Comparison of ENCODE assay signal across 14 cellular contexts in the genomic region with DNA sequence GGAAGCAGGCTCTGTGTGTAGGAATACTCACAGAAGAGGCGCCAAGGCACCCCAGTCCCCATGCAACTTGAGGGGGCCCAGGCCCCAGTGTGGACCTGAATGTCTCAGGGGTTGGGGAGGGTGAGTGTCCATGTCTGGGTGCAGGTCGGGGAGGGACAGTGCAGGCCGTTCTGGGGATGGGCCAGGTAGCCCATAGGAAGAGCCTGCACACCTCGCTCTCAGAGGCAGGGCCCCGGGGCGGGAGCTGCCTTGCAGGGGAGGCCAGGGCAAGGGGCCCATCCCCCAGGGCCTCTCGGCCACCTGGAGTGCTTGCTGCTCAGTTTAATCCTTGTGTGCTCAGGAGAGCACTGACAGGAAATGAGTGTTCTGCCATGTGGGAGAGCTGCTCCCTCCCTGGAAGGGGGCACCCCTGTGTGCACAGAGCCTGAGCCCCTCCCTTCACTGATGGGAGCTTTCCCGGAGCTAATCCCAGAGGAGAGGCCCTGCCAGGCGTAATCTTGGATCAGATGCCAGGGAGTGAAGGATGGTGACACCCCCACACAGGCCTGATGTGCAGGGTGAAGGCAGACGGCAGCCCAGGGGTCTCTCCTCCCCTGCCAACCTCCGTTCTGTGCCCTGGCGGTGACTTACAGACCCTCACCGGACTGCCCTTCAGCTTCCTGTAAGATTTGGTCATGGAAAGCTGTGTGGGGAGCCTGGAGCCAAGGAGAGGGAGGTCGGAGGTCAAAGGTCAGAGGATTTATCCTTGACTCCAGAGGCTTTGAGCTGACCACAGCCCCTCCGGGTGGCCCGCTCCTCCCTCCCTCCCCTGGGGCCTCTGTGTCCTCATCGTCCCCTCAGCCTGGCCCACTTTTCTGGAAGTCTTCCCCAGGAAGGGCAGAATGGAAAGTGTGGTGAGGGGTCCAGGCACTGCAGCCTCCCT. TPM values are rescaled to one million over a fixed set of nuclear protein-coding genes. Genes with fewer than 3 reads are reported as not detected.
DNase-seq lines count a peak whose midpoint lies in the region; ATAC-seq and TF ChIP-seq lines count a peak whose summit lies in the region.
"Had no signal": no experiment of that assay in that cellular context is flagged by ENCODE, and none has a peak within 500 bp of the region (broad histone marks: within the 10 kb centered on the region; RNA-seq: fewer than 3 reads in every experiment).

No MANE protein-coding gene starts in this region.

- no peak for DNase-seq in activated CD8-positive, alpha-beta memory T cell treated with anti-CD3 and anti-CD28 coated beads, Interleukin-2, amount 10 ng/mL, durations not matched to agents 7 days and 5 days
- DNase-seq in activated CD8-positive, alpha-beta memory T cell treated with anti-CD3 and anti-CD28 coated beads, Interleukin-2, amount 50 U/mL, for 48 hours = no peak
- DNase-seq in NCI-H2171 treated with DMSO at 0.1 percent for 48 hours (lab: John Stamatoyannopoulos, UW) (peak; percentile 82), choroid plexus epithelial cell (ENCODE audit: low read depth) (peak; percentile 21), foreskin melanocyte (no peak)
- DNase-seq in stimulated activated naive CD8-positive, alpha-beta T cell treated with anti-CD3 and anti-CD28 coated beads, Interleukin-15, Interleukin-2, amounts not matched to agents 100 U/mL and 50 U/mL, for 24 hours = no peak
- DNase-seq: cerebellar nuclear complex; DMS 273 treated with DMSO at 0.1 percent for 48 hours; NCI-H1436 treated with DMSO at 0.1 percent for 48 hours; NK-92 treated with Interleukin-12 subunit alpha and Interleukin-12 subunit beta, amount 100 ng/mL, for 24 hours; stimulated activated CD4-positive, alpha-beta T cell treated with anti-CD3 and anti-CD28 coated beads, Interleukin-15, amount 100 ng/mL, for 24 hours; testis had no signal

- H3K27ac Mint-ChIP-seq in activated CD8-positive, alpha-beta memory T cell treated with anti-CD3 and anti-CD28 coated beads, Interleukin-2, amount 10 ng/mL, durations not matched to agents 7 days and 5 days = no peak overlapping the region

- peaks cover 11% of the 10 kb centered on the region for H3K4me1 Mint-ChIP-seq in activated CD8-positive, alpha-beta memory T cell treated with anti-CD3 and anti-CD28 coated beads, Interleukin-2, amount 10 ng/mL, durations not matched to agents 7 days and 5 days

- CTCF ChIA-PET in activated CD8-positive, alpha-beta memory T cell treated with anti-CD3 and anti-CD28 coated beads, Interleukin-2, amount 10 ng/mL, durations not matched to agents 7 days and 5 days (lab: Charles Lee) = no interaction called here

- H3K4me3 Mint-ChIP-seq in activated CD8-positive, alpha-beta memory T cell treated with anti-CD3 and anti-CD28 coated beads, Interleukin-2, amount 10 ng/mL, durations not matched to agents 7 days and 5 days = no peak overlapping the region

- H3K4me3 ChIP-seq in choroid plexus epithelial cell (ENCODE audit: low read depth, low read length) = no peak overlapping the region
- H3K4me3 ChIP-seq: testis had no signal

- H3K36me3 Mint-ChIP-seq in activated CD8-positive, alpha-beta memory T cell treated with anti-CD3 and anti-CD28 coated beads, Interleukin-2, amount 10 ng/mL, durations not matched to agents 7 days and 5 days = no peaks in the 10 kb centered on the region

- peak; percentile 27 for ATAC-seq in activated CD8-positive, alpha-beta memory T cell treated with anti-CD3 and anti-CD28 coated beads, Interleukin-2, amount 10 ng/mL, durations not matched to agents 7 days and 5 days
- ATAC-seq in stimulated activated naive CD8-positive, alpha-beta T cell treated with anti-CD3 and anti-CD28 coated beads, Interleukin-15, Interleukin-2, amounts not matched to agents 100 U/mL and 50 U/mL, for 24 hours = peak; percentile 8
- ATAC-seq in GM19395 (IDR thresholded peaks at IDR 0.05; ENCODE audit: unreplicated experiment) (no peak), HG03159 (IDR thresholded peaks at IDR 0.05; ENCODE audit: unreplicated experiment) (no peak)

- H3K27me3 Mint-ChIP-seq in activated CD8-positive, alpha-beta memory T cell treated with anti-CD3 and anti-CD28 coated beads, Interleukin-2, amount 10 ng/mL, durations not matched to agents 7 days and 5 days = peaks cover 15% of the 10 kb centered on the region

- peaks cover 3% of the 10 kb centered on the region for H3K9me3 Mint-ChIP-seq in activated CD8-positive, alpha-beta memory T cell treated with anti-CD3 and anti-CD28 coated beads, Interleukin-2, amount 10 ng/mL, durations not matched to agents 7 days and 5 days (ENCODE audit: low read depth)

- no peak for TF ChIP-seq CTCF in choroid plexus epithelial cell (conservative IDR thresholded peaks at IDR 0.05; ENCODE audit: low read depth, low read length)

RNA-seq across cellular contexts. Expression of a gene that starts 24.4 kb away (rescaled TPM):
- total RNA-seq in activated CD8-positive, alpha-beta memory T cell treated with anti-CD3 and anti-CD28 coated beads, Interleukin-2, amount 10 ng/mL, durations not matched to agents 7 days and 5 days = 10 to 100 TPM; 48.1 to 48.6 TPM

Comparison
In these comparisons a context has a peak if more than half of its experiments do, and no peak if none do; other contexts are left out.
1. ATAC-seq: peak in activated CD8-positive, alpha-beta memory T cell treated with anti-CD3 and anti-CD28 coated beads, Interleukin-2, amount 10 ng/mL, durations not matched to agents 7 days and 5 days (single experiment) and stimulated activated naive CD8-positive, alpha-beta T cell treated with anti-CD3 and anti-CD28 coated beads, Interleukin-15, Interleukin-2, amounts not matched to agents 100 U/mL and 50 U/mL, for 24 hours (single experiment); none in GM19395 (single experiment) and HG03159 (single experiment).
2. DNase-seq: peak in NCI-H2171 treated with DMSO at 0.1 percent for 48 hours (single experiment) and choroid plexus epithelial cell (single experiment); none in activated CD8-positive, alpha-beta memory T cell treated with anti-CD3 and anti-CD28 coated beads, Interleukin-2, amount 10 ng/mL, durations not matched to agents 7 days and 5 days (single experiment), activated CD8-positive, alpha-beta memory T cell treated with anti-CD3 and anti-CD28 coated beads, Interleukin-2, amount 50 U/mL, for 48 hours (single experiment), stimulated activated naive CD8-positive, alpha-beta T cell treated with anti-CD3 and anti-CD28 coated beads, Interleukin-15, Interleukin-2, amounts not matched to agents 100 U/mL and 50 U/mL, for 24 hours (single experiment) and foreskin melanocyte (single experiment).